8 cellular contexts compared by ENCODE assay signal in the genomic region with DNA sequence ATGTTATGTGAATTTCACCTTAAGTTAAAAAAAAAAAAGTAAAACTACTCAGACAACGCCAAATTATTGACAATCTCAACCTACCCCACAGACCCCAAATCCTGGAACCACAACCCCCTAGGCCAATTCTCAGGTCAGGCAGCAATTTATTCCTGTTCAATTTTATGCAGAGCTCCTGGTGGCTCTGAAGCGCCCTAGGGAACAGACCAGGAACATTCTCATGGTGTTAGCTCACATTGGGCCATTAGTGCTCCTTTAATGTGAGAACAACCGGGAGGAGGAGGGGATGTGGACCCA. TPM values are rescaled to one million over a fixed set of nuclear protein-coding genes. Genes with fewer than 3 reads are reported as not detected.
DNase-seq lines count a peak whose midpoint lies in the region; ATAC-seq and TF ChIP-seq lines count a peak whose summit lies in the region.

No MANE protein-coding gene starts in this region.

- TF ChIP-seq CTCF in BJ (IDR thresholded peaks at IDR 0.05; ENCODE audit: insufficient read depth, low read depth, low read length) (no peak), neural cell (IDR thresholded peaks at IDR 0.05; ENCODE audit: poor library complexity, severe bottlenecking) (no peak)

- H3K27me3 ChIP-seq in BJ (ENCODE audit: control insufficient read depth, insufficient read depth, low read length) (no peaks in the 10 kb centered on the region), neural cell (ENCODE audit: insufficient read depth, low read depth, low read length) (no peaks in the 10 kb centered on the region)

- H3K79me2 ChIP-seq in neural cell (replicated peaks; ENCODE audit: insufficient read depth, low read length), result no peaks in the 10 kb centered on the region

- H3K27ac ChIP-seq in neural cell (ENCODE audit: low read length), result no peak overlapping the region

- H3K4me2 ChIP-seq in neural cell (ENCODE audit: low read length), result no peak overlapping the region

- no peaks in the 10 kb centered on the region for H3F3A ChIP-seq in neural cell (ENCODE audit: insufficient read depth, low read length, poor library complexity, severe bottlenecking)

- H2AFZ ChIP-seq in neural cell (ENCODE audit: low read depth, low read length), result no peak overlapping the region

- H3K4me1 Mint-ChIP-seq in effector memory CD8-positive, alpha-beta T cell (ENCODE audit: low read depth in 2 of 2), result peaks cover 5 to 8% of the 10 kb centered on the region in 2 donors

- CTCF ChIA-PET in BJ (lab: Yijun Ruan, JAX), result interaction anchor here (0.6 kb wide), 1 partner anchor 859 kb away, joined by 3 read pairs; no protein-coding TSS in a partner anchor

- ATAC-seq in effector memory CD8-positive, alpha-beta T cell (replicated peaks), result no peak
- ATAC-seq in HG03097 (IDR thresholded peaks at IDR 0.05; ENCODE audit: low FRiP score, unreplicated experiment) (no peak), GM21381 (IDR thresholded peaks at IDR 0.05; ENCODE audit: unreplicated experiment) (no peak)

- peak overlapping the region; percentile 62 for H3K9ac ChIP-seq in neural cell (ENCODE audit: low read length)

- H3K9me3 ChIP-seq in neural cell (ENCODE audit: low read length), result no peaks in the 10 kb centered on the region

- peak overlapping the region; percentile 29 to 85 for H3K27ac Mint-ChIP-seq in effector memory CD8-positive, alpha-beta T cell

- no peaks in the 10 kb centered on the region for H3K9me3 Mint-ChIP-seq in effector memory CD8-positive, alpha-beta T cell

- H3K36me3 Mint-ChIP-seq in effector memory CD8-positive, alpha-beta T cell (ENCODE audit: insufficient read depth), result no peaks in the 10 kb centered on the region

- no peaks in the 10 kb centered on the region for H4K20me1 ChIP-seq in neural cell (ENCODE audit: insufficient read depth)

- H3K9me2 ChIP-seq in neural cell (ENCODE audit: insufficient read depth, low read length), result no peaks in the 10 kb centered on the region

- TF ChIP-seq EP300 in neural cell (conservative IDR thresholded peaks at IDR 0.05; ENCODE audit: poor library complexity, severe bottlenecking), result no peak

- H3K4me3 Mint-ChIP-seq in effector memory CD8-positive, alpha-beta T cell, result peak overlapping the region; percentile 87 to 89

- peaks cover 6 to 19% of the 10 kb centered on the region in 2 donors for H3K27me3 Mint-ChIP-seq in effector memory CD8-positive, alpha-beta T cell

- H3K36me3 ChIP-seq in BJ (ENCODE audit: control insufficient read depth, insufficient read depth, low read length) (no peaks in the 10 kb centered on the region), neural cell (ENCODE audit: insufficient read depth, low read length) (no peaks in the 10 kb centered on the region)

- DNase-seq in BJ (ENCODE audit: low read depth) (no peak), M059J (ENCODE audit: low read depth) (peak; percentile 79), hippocampal formation (lab: John Stamatoyannopoulos, UW) (no peak), NCI-H1105 treated with DMSO at 0.1 percent for 48 hours (lab: John Stamatoyannopoulos, UW) (no peak)
- DNase-seq in effector memory CD8-positive, alpha-beta T cell, result no peak

- H3K4me3 ChIP-seq in BJ (ENCODE audit: low read depth, low read length) (peak overlapping the region; percentile 66), neural cell (ENCODE audit: low read length) (peak overlapping the region; percentile 79)

- POLR2A ChIA-PET in BJ (lab: Charles Lee), result interaction anchor here (0.5 kb wide), 1 partner anchor 22 kb away, joined by 14 read pairs; no protein-coding TSS in a partner anchor

- TF ChIP-seq RAD21 in neural cell (conservative IDR thresholded peaks at IDR 0.05), result no peak

TF ChIP-seq in neural cell, 6 proteins besides CTCF, POLR2A, EP300 and RAD21:
- TF ChIP-seq TAF1 (IDR thresholded peaks at IDR 0.05; ENCODE audit: low read depth) (no peak), POLR2AphosphoS5 (IDR thresholded peaks at IDR 0.05) (no peak), MXI1 (conservative IDR thresholded peaks at IDR 0.05; ENCODE audit: poor library complexity, severe bottlenecking) (no peak), EZH2 (IDR thresholded peaks at IDR 0.05; ENCODE audit: borderline replicate concordance, insufficient read depth, low read length, poor library complexity, severe bottlenecking) (no peak), SMC3 (conservative IDR thresholded peaks at IDR 0.05; ENCODE audit: poor library complexity) (no peak)
- TF ChIP-seq, protein P1, sequence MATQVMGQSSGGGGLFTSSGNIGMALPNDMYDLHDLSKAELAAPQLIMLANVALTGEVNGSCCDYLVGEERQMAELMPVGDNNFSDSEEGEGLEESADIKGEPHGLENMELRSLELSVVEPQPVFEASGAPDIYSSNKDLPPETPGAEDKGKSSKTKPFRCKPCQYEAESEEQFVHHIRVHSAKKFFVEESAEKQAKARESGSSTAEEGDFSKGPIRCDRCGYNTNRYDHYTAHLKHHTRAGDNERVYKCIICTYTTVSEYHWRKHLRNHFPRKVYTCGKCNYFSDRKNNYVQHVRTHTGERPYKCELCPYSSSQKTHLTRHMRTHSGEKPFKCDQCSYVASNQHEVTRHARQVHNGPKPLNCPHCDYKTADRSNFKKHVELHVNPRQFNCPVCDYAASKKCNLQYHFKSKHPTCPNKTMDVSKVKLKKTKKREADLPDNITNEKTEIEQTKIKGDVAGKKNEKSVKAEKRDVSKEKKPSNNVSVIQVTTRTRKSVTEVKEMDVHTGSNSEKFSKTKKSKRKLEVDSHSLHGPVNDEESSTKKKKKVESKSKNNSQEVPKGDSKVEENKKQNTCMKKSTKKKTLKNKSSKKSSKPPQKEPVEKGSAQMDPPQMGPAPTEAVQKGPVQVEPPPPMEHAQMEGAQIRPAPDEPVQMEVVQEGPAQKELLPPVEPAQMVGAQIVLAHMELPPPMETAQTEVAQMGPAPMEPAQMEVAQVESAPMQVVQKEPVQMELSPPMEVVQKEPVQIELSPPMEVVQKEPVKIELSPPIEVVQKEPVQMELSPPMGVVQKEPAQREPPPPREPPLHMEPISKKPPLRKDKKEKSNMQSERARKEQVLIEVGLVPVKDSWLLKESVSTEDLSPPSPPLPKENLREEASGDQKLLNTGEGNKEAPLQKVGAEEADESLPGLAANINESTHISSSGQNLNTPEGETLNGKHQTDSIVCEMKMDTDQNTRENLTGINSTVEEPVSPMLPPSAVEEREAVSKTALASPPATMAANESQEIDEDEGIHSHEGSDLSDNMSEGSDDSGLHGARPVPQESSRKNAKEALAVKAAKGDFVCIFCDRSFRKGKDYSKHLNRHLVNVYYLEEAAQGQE (IDR thresholded peaks at IDR 0.05; ENCODE audit: borderline replicate concordance), result no peak

RNA-seq across cellular contexts. Expression of a gene that starts 0.4 kb away (rescaled TPM):
- polyA plus RNA-seq in BJ (2011; rRNA removed), result 23.4 and 32.1 TPM in 2 replicates
- 16.4 and 23.5 TPM in 2 replicates for polyA minus RNA-seq in BJ (2011; rRNA and poly(A)+ RNA removed)
- 25.5 and 31.2 TPM in 2 replicates for total RNA-seq in M059J (2014; rRNA removed; shearing (Covaris generic))
- 12.9 and 14.5 TPM in 2 replicates for polyA plus RNA-seq in neural cell
- 13.5 and 15.8 TPM in 2 replicates for polyA minus RNA-seq in neural cell
